ENCODE assay signal across 10 cellular contexts in genomic region chr2:180513389-180513788, GRCh38.
"Had no signal": no experiment of that assay in that cellular context is flagged by ENCODE, and none has a peak within 500 bp of the region (broad histone marks: within the 10 kb centered on the region; RNA-seq: fewer than 3 reads in every experiment).

No MANE protein-coding gene starts in this region.

- H3K9me3 ChIP-seq: HAP-1 had no signal

- H2AFZ ChIP-seq: GM23248, GM23338 had no signal

- H3K4me3 ChIP-seq: GM23248, GM23338, HAP-1 had no signal

- DNase-seq: GM23248, GOT3, H7, H9, HCEC 1CT, HFFc6 had no signal

- H3K9ac ChIP-seq: GM23248 had no signal

- ATAC-seq: GM23338, HCT116 had no signal

- H3K4me2 ChIP-seq: GM23338 had no signal

- H3K27ac ChIP-seq: GM23248 had no signal

- H3K36me3 ChIP-seq: HAP-1 had no signal

- FAIRE-seq: H1 had no signal
